In genomic region chr1:65751961-65752360, GRCh38 we compare ENCODE assay signal across 33 cellular contexts.
"Had no signal": no experiment of that assay in that cellular context is flagged by ENCODE, and none has a peak within 500 bp of the region (broad histone marks: within the 10 kb centered on the region; RNA-seq: fewer than 3 reads in every experiment).

No MANE protein-coding gene starts in this region.

- H3K36me3 ChIP-seq: cardiac muscle cell, colonic mucosa, neural progenitor cell, right atrium auricular region, suprapubic skin, tibial artery, WERI-Rb-1 had no signal

- H3K4me3 ChIP-seq: cardiac muscle cell, colonic mucosa, neural progenitor cell, psoas muscle, right atrium auricular region, smooth muscle cell, suprapubic skin, tibial artery had no signal

- H3K27me3 ChIP-seq: cardiac muscle cell, colonic mucosa, right atrium auricular region, suprapubic skin, tibial artery had no signal

- H3K79me2 ChIP-seq: parathyroid adenoma had no signal

- H3K4me1 ChIP-seq: colonic mucosa, neural progenitor cell, parathyroid adenoma, psoas muscle, right atrium auricular region, suprapubic skin, tibial artery had no signal

- H3K9me3 Mint-ChIP-seq: activated CD8-positive, alpha-beta T cell treated with anti-CD3 and anti-CD28 coated beads for 36 hours; activated naive CD4-positive, alpha-beta T cell treated with anti-CD3 and anti-CD28 coated beads, Interleukin-2, amount 50 U/mL, for 24 hours; activated naive CD8-positive, alpha-beta T cell treated with anti-CD3 and anti-CD28 coated beads, Interleukin-2, amount 50 U/mL, for 24 hours; activated T-cell treated with anti-CD3 and anti-CD28 coated beads, Interleukin-2, amount 50 U/mL, for 4 hours; activated T-helper 2 cell treated with anti-CD3 and anti-CD28 coated beads, Interferon-gamma antibody, Interleukin-2, Interleukin-4, amounts not matched to agents 10 μg/mL and 5 μg/mL and 100 μg/mL, durations not matched to agents 14 hours and 24 hours and 36 hours; natural killer cell; neural progenitor cell; T-helper 1 cell treated with Interleukin-12 subunit alpha and Interleukin-12 subunit beta and Interleukin-4 antibody, amounts not matched to agents 30 μg/mL and 1 μg/mL, for 36 hours had no signal

- H3K4me2 ChIP-seq: neural progenitor cell, smooth muscle cell had no signal

- H2AFZ ChIP-seq: neural progenitor cell, parathyroid adenoma had no signal

- H3K36me3 Mint-ChIP-seq: activated naive CD4-positive, alpha-beta T cell treated with anti-CD3 and anti-CD28 coated beads, Interleukin-2, amount 50 U/mL, for 24 hours; memory B cell; natural killer cell; neural progenitor cell had no signal

- H3K4me3 Mint-ChIP-seq: activated CD8-positive, alpha-beta T cell treated with anti-CD3 and anti-CD28 coated beads for 36 hours; activated naive CD4-positive, alpha-beta T cell treated with anti-CD3 and anti-CD28 coated beads, Interleukin-2, amount 50 U/mL, for 24 hours; activated naive CD8-positive, alpha-beta T cell treated with anti-CD3 and anti-CD28 coated beads, Interleukin-2, amount 50 U/mL, for 24 hours; activated T-cell treated with anti-CD3 and anti-CD28 coated beads, Interleukin-2, amount 50 U/mL, for 4 hours; memory B cell; natural killer cell; neural progenitor cell; T-helper 1 cell treated with Interleukin-12 subunit alpha and Interleukin-12 subunit beta and Interleukin-4 antibody, amounts not matched to agents 30 μg/mL and 1 μg/mL, for 36 hours had no signal

- DNase-seq: activated CD4-positive, alpha-beta T cell treated with anti-CD3 and anti-CD28 coated beads, Interleukin-2, amount 50 U/mL, for 1 hour; activated CD4-positive, CD25-positive, alpha-beta regulatory T cell treated with anti-CD3 and anti-CD28 coated beads, Interleukin-2, amount 50 U/mL, for 72 hours; activated CD8-positive, alpha-beta T cell treated with anti-CD3 and anti-CD28 coated beads for 36 hours; activated naive CD8-positive, alpha-beta T cell treated with anti-CD3 and anti-CD28 coated beads, Interleukin-2, amount 50 U/mL, for 24 hours; activated T-cell treated with anti-CD3 and anti-CD28 coated beads, Interleukin-2, amount 50 U/mL, for 4 hours; amygdala; cerebellar nuclear complex; colonic mucosa; effector memory CD4-positive, alpha-beta T cell; erythroblast; hippocampal formation; left colon; midbrain; natural killer cell; occipital lobe; psoas muscle; stimulated activated CD4-positive, alpha-beta T cell treated with anti-CD3 and anti-CD28 coated beads, Interleukin-1b, Interleukin-23, amount 100 ng/mL, for 48 hours; stimulated activated CD4-positive, alpha-beta T cell treated with anti-CD3 and anti-CD28 coated beads, Interleukin-4, amount 100 ng/mL, for 4 hours; stimulated activated CD8-positive, alpha-beta memory T cell treated with anti-CD3 and anti-CD28 coated beads, Interleukin-4, amount 100 ng/mL, for 48 hours; stimulated activated naive CD4-positive, alpha-beta T cell; T-helper 9 cell; tibial artery; WERI-Rb-1 had no signal

- H3K27ac ChIP-seq: cardiac muscle cell, colonic mucosa, neural progenitor cell, parathyroid adenoma, psoas muscle, right atrium auricular region, suprapubic skin, tibial artery, WERI-Rb-1 had no signal

- H3K27ac Mint-ChIP-seq: activated CD8-positive, alpha-beta T cell treated with anti-CD3 and anti-CD28 coated beads for 36 hours; activated naive CD4-positive, alpha-beta T cell treated with anti-CD3 and anti-CD28 coated beads, Interleukin-2, amount 50 U/mL, for 24 hours; activated naive CD8-positive, alpha-beta T cell treated with anti-CD3 and anti-CD28 coated beads, Interleukin-2, amount 50 U/mL, for 24 hours; activated T-helper 2 cell treated with anti-CD3 and anti-CD28 coated beads, Interferon-gamma antibody, Interleukin-2, Interleukin-4, amounts not matched to agents 10 μg/mL and 5 μg/mL and 100 μg/mL, durations not matched to agents 14 hours and 24 hours and 36 hours; memory B cell; natural killer cell; neural progenitor cell; T-helper 1 cell treated with Interleukin-12 subunit alpha and Interleukin-12 subunit beta and Interleukin-4 antibody, amounts not matched to agents 30 μg/mL and 1 μg/mL, for 36 hours had no signal

- H3K9ac ChIP-seq: neural progenitor cell, parathyroid adenoma had no signal

- H3K4me1 Mint-ChIP-seq: activated naive CD4-positive, alpha-beta T cell treated with anti-CD3 and anti-CD28 coated beads, Interleukin-2, amount 50 U/mL, for 24 hours; activated naive CD8-positive, alpha-beta T cell treated with anti-CD3 and anti-CD28 coated beads, Interleukin-2, amount 50 U/mL, for 24 hours; memory B cell; natural killer cell had no signal

- ATAC-seq: activated CD8-positive, alpha-beta T cell treated with anti-CD3 and anti-CD28 coated beads for 36 hours; activated naive CD8-positive, alpha-beta T cell treated with anti-CD3 and anti-CD28 coated beads, Interleukin-2, amount 50 U/mL, for 24 hours; activated T-cell treated with anti-CD3 and anti-CD28 coated beads, Interleukin-2, amount 50 U/mL, for 4 hours; left colon; psoas muscle had no signal

- H3K9me3 ChIP-seq: colonic mucosa, psoas muscle, right atrium auricular region, suprapubic skin, tibial artery had no signal
